1 cellular context compared by ENCODE assay signal in genomic region chr9:133144887-133145466, GRCh38.
TF ChIP-seq lines count a peak whose summit lies in the region.

No MANE protein-coding gene starts in this region.

TF ChIP-seq in HepG2, 621 proteins besides CTCF, POLR2A, EP300 and RAD21:
- TF ChIP-seq GATAD1 (CRISPR knock-in tag; IDR thresholded peaks at IDR 0.05) (no peak), NR3C1 (CRISPR knock-in tag; IDR thresholded peaks at IDR 0.05) (no peak), BATF2 (CRISPR knock-in tag; IDR thresholded peaks at IDR 0.05) (no peak), ATF6 (CRISPR knock-in tag; conservative IDR thresholded peaks at IDR 0.05) (no peak), SMARCE1 (IDR thresholded peaks at IDR 0.05; ENCODE audit: borderline replicate concordance) (no peak), CBX5 (CRISPR knock-in tag; IDR thresholded peaks at IDR 0.05; ENCODE audit: borderline replicate concordance) (no peak)
